ENCODE assay signal across 13 cellular contexts in genomic region chr17:52158450-52159042, GRCh38. TPM values are rescaled to one million over a fixed set of nuclear protein-coding genes. Genes with fewer than 3 reads are reported as not detected.
DNase-seq lines count a peak whose midpoint lies in the region; ATAC-seq, FAIRE-seq and TF ChIP-seq lines count a peak whose summit lies in the region.
"Had no signal": no experiment of that assay in that cellular context is flagged by ENCODE, and none has a peak within 500 bp of the region (broad histone marks: within the 10 kb centered on the region; RNA-seq: fewer than 3 reads in every experiment).

CA10 (minus strand) TSS chr17:52158714.

- intact Hi-C loops in esophagus muscularis mucosa (cut with DNase I) (no loop called here), vagina (cut with DNase I) (no loop called here)

- no peak within 1 kb of the TSS for H3K27ac Mint-ChIP-seq in progenitor cell of endocrine pancreas
- H3K27ac Mint-ChIP-seq: activated naive CD4-positive, alpha-beta T cell treated with anti-CD3 and anti-CD28 coated beads, Interleukin-2, amount 10 ng/mL, durations not matched to agents 7 days and 5 days had no signal

- peaks cover 85% of the 10 kb centered on the region for H3K27me3 Mint-ChIP-seq in progenitor cell of endocrine pancreas

- peaks cover 2 to 25% (median 17%) of the 10 kb centered on the region in 4 donors for H3K4me1 ChIP-seq in esophagus muscularis mucosa
- H3K4me1 ChIP-seq in vagina = no peaks in the 10 kb centered on the region
- H3K4me1 ChIP-seq: transverse colon had no signal

- no peak for FAIRE-seq in RCC 7860 (lab: Jason Lieb, UNC)

- no peak for ATAC-seq in GM21717 (IDR thresholded peaks at IDR 0.05; ENCODE audit: unreplicated experiment)

- H3K27me3 ChIP-seq in esophagus muscularis mucosa = peaks cover 0 to 67% (median 38%) of the 10 kb centered on the region in 4 donors
- H3K27me3 ChIP-seq in vagina = no peaks in the 10 kb centered on the region

- H3K27ac ChIP-seq in esophagus muscularis mucosa (replicated peaks in 1 of 4) (no peak within 1 kb of the TSS), vagina (no peak within 1 kb of the TSS)
- H3K27ac ChIP-seq: epithelial cell of prostate, transverse colon had no signal

- TF ChIP-seq EP300 in esophagus muscularis mucosa (IDR thresholded peaks at IDR 0.05) = no peak

- no peaks in the 10 kb centered on the region for H3K36me3 ChIP-seq in esophagus muscularis mucosa
- H3K36me3 ChIP-seq in vagina = no peaks in the 10 kb centered on the region
- H3K36me3 ChIP-seq: transverse colon had no signal

- TF ChIP-seq CTCF in esophagus muscularis mucosa (IDR thresholded peaks at IDR 0.05) (no peak), progenitor cell of endocrine pancreas (IDR thresholded peaks at IDR 0.05; ENCODE audit: unreplicated experiment) (peak; percentile 47), vagina (IDR thresholded peaks at IDR 0.05) (no peak)

- no CpG with 5 or more reads among the region's 52 CpGs for WGBS in esophagus muscularis mucosa

- H3K4me3 ChIP-seq in esophagus muscularis mucosa (peak within 1 kb of the TSS; percentile 12 to 36 (median 26)), vagina (no peak within 1 kb of the TSS)

- H3K4me1 Mint-ChIP-seq in progenitor cell of endocrine pancreas (ENCODE audit: low read depth) = peaks cover 8% of the 10 kb centered on the region

- H3K36me3 Mint-ChIP-seq in progenitor cell of endocrine pancreas (ENCODE audit: insufficient read depth) = no peaks in the 10 kb centered on the region
- H3K36me3 Mint-ChIP-seq: activated naive CD4-positive, alpha-beta T cell treated with anti-CD3 and anti-CD28 coated beads, Interleukin-2, amount 10 ng/mL, durations not matched to agents 7 days and 5 days had no signal

- H3K4me3 Mint-ChIP-seq in progenitor cell of endocrine pancreas (ENCODE audit: low read depth) = peak within 1 kb of the TSS; percentile 68
- H3K4me3 Mint-ChIP-seq: activated naive CD4-positive, alpha-beta T cell treated with anti-CD3 and anti-CD28 coated beads, Interleukin-2, amount 10 ng/mL, durations not matched to agents 7 days and 5 days had no signal

- H3K9me3 ChIP-seq in esophagus muscularis mucosa = peaks cover 0 to 3% (median 0%) of the 10 kb centered on the region in 4 donors
- H3K9me3 ChIP-seq in vagina = no peaks in the 10 kb centered on the region
- H3K9me3 ChIP-seq: transverse colon had no signal

- DNase-seq in NCI-H1436 (lab: John Stamatoyannopoulos, UW) = peak; percentile 29
- DNase-seq in NCI-H1436 treated with DMSO at 0.1 percent for 48 hours (lab: John Stamatoyannopoulos, UW) = no peak
- peak; percentile 75 for DNase-seq in NCI-H510A treated with DMSO at 0.1 percent for 48 hours (lab: John Stamatoyannopoulos, UW)
- no peak for DNase-seq in esophagus muscularis mucosa (ENCODE audit: extremely low spot score)
- DNase-seq in progenitor cell of endocrine pancreas (ENCODE audit: low spot score, unreplicated experiment) = peak; percentile 26
- no peak for DNase-seq in vagina (ENCODE audit: extremely low spot score in 2 of 2)
- no peak for DNase-seq in RCC 7860 (ENCODE audit: low spot score)
- DNase-seq: activated naive CD4-positive, alpha-beta T cell treated with anti-CD3 and anti-CD28 coated beads, Interleukin-2, amount 10 ng/mL, durations not matched to agents 7 days and 5 days; stimulated activated CD4-positive, alpha-beta T cell treated with anti-CD3 and anti-CD28 coated beads, Interleukin-1b, Interleukin-23, amount 100 ng/mL, for 48 hours; transverse colon had no signal

- H3K9me3 Mint-ChIP-seq in progenitor cell of endocrine pancreas (ENCODE audit: low read depth) = no peaks in the 10 kb centered on the region
- H3K9me3 Mint-ChIP-seq: activated naive CD4-positive, alpha-beta T cell treated with anti-CD3 and anti-CD28 coated beads, Interleukin-2, amount 10 ng/mL, durations not matched to agents 7 days and 5 days had no signal

- no peak for TF ChIP-seq POLR2A in esophagus muscularis mucosa (IDR thresholded peaks at IDR 0.05; ENCODE audit: low read depth)
- no peak for TF ChIP-seq POLR2A in vagina (IDR thresholded peaks at IDR 0.05)

RNA-seq across cellular contexts. Expression of gene CA10, which starts in this region (rescaled TPM):
- total RNA-seq in esophagus muscularis mucosa (not detected), progenitor cell of endocrine pancreas (0.27 and 0.53 TPM in 2 replicates), vagina (2.0 TPM)
- total RNA-seq: T-helper 2 cell treated with Interferon-gamma antibody and Interleukin-4, amounts not matched to agents 100 ng/mL and 5 ng/mL, for 36 hours had no signal

Comparison
In these comparisons a context has a peak if more than half of its experiments do, and no peak if none do; other contexts are left out.
1. DNase-seq: peak in NCI-H1436 (single experiment) and NCI-H510A treated with DMSO at 0.1 percent for 48 hours (single experiment); none in NCI-H1436 treated with DMSO at 0.1 percent for 48 hours (single experiment), esophagus muscularis mucosa (single experiment), vagina (0 of 2) and RCC 7860 (single experiment).
2. Peak in DNase-seq in progenitor cell of endocrine pancreas; RNA of the gene not detected or under 1 TPM.
3. H3K4me3 ChIP-seq: peak in esophagus muscularis mucosa (4 of 4); none in vagina (0 of 2).